In genomic region chr7:71733108-71733870, GRCh38 we compare ENCODE assay signal across 1 cellular context.
TF ChIP-seq lines count a peak whose summit lies in the region.

No MANE protein-coding gene starts in this region.

TF ChIP-seq in H1, 55 proteins besides CTCF, POLR2A, EP300 and RAD21:
- TF ChIP-seq SP1 (IDR thresholded peaks at IDR 0.05; ENCODE audit: low read depth, low read length) (0 out of 2 replicates have a peak, but pooled peaks have one; percentile 39), SAP30 (IDR thresholded peaks at IDR 0.05; ENCODE audit: insufficient read depth, insufficient replicate concordance, low read length) (no peak), CEBPB (IDR thresholded peaks at IDR 0.05; ENCODE audit: low read depth, low read length) (no peak), SIRT6 (IDR thresholded peaks at IDR 0.05; ENCODE audit: low read length) (no peak), KDM4A (IDR thresholded peaks at IDR 0.05; ENCODE audit: low read depth, low read length, severe bottlenecking) (peak; percentile 37), EGR1 (IDR thresholded peaks at IDR 0.05; ENCODE audit: borderline replicate concordance, low read depth, low read length) (peak; percentile 86), SIN3A (conservative IDR thresholded peaks at IDR 0.05 in 1 of 2, IDR thresholded peaks at IDR 0.05 in 1 of 2; ENCODE audit: low read depth in 1 of 2, low read length in 2 of 2) (0 out of 4 replicates have a peak, but pooled peaks of 1 of the 2 experiments have one; percentile 45), YY1 (IDR thresholded peaks at IDR 0.05; ENCODE audit: low read depth, low read length) (peak; percentile 58; the same call in 1 of the 2 replicates), SIX5 (IDR thresholded peaks at IDR 0.05; ENCODE audit: low read depth, low read length) (no peak), E2F6 (IDR thresholded peaks at IDR 0.05) (peak; percentile 24; the same call in 1 of the 2 replicates), CTBP2 (IDR thresholded peaks at IDR 0.05; ENCODE audit: borderline replicate concordance, insufficient read depth, insufficient read length, low read length) (peak; percentile 89), BRCA1 (IDR thresholded peaks at IDR 0.05; ENCODE audit: low read depth, low read length) (no peak), GABPA (IDR thresholded peaks at IDR 0.05; ENCODE audit: borderline replicate concordance, insufficient read depth, low read length) (0 out of 2 replicates have a peak, but pooled peaks have one; percentile 19), ASH2L (IDR thresholded peaks at IDR 0.05; ENCODE audit: low read length) (peak; percentile 72), RXRA (IDR thresholded peaks at IDR 0.05; ENCODE audit: insufficient read depth, low read depth, low read length) (peak; percentile 74; the same call in 1 of the 2 replicates), TCF12 (IDR thresholded peaks at IDR 0.05; ENCODE audit: low read depth, low read length) (0 out of 2 replicates have a peak, but pooled peaks have one; percentile 55), KDM1A (IDR thresholded peaks at IDR 0.05; ENCODE audit: borderline replicate concordance, low read length) (peak; percentile 94), TBP (IDR thresholded peaks at IDR 0.05; ENCODE audit: low read depth, low read length) (0 out of 2 replicates have a peak, but pooled peaks have one; percentile 34), TAF7 (optimal IDR thresholded peaks at IDR 0.05; ENCODE audit: borderline replicate concordance, low read depth, low read length) (peak; percentile 47), TEAD4 (IDR thresholded peaks at IDR 0.05; ENCODE audit: low read depth, low read length) (peak; percentile 35; the same call in 1 of the 2 replicates), HDAC2 (IDR thresholded peaks at IDR 0.05; ENCODE audit: borderline replicate concordance in 1 of 2, low read depth in 2 of 2, low read length in 2 of 2) (peak in 1 of 2 experiments; percentile 84; a peak in 2 of 4 replicates)
TF ChIP-seq in H1: peak in this region for 16.
